22 cellular contexts compared by ENCODE assay signal in the genomic region with DNA sequence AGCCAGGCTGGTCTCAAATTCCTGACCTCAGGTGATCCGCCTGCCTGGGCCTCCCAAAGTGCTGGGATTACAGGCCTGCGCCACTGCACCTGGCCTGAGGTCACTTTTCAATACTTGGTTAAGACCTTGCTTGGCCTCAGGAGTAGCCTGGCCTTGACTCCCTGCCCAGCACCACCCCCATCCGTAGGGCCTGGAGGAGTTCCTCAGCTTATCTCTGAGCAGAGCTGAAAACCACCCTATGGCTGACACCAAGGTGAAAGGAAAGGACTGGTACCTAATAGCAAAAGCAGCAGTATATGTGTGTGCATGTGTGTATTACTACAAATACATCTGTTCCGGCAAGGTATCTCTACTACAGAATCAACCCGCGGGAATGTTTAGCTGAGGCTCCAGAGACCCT. TPM values are rescaled to one million over a fixed set of nuclear protein-coding genes. Genes with fewer than 3 reads are reported as not detected.
DNase-seq lines count a peak whose midpoint lies in the region; ATAC-seq, FAIRE-seq and TF ChIP-seq lines count a peak whose summit lies in the region.
"Had no signal": no experiment of that assay in that cellular context is flagged by ENCODE, and none has a peak within 500 bp of the region (broad histone marks: within the 10 kb centered on the region; RNA-seq: fewer than 3 reads in every experiment).

No MANE protein-coding gene starts in this region.

- H3K27ac ChIP-seq in K562 (ENCODE audit: extremely low read depth, low read depth, low read length): no peak overlapping the region
- H3K27ac ChIP-seq in lung (ENCODE audit: low read depth in 1 of 2, low read length in 1 of 2): no peak overlapping the region
- H3K27ac ChIP-seq: 22Rv1, A549, BLaER1, HL-60 had no signal

- 33% methylated on average over 6 of the region's 6 CpGs for WGBS in K562 (ENCODE audit: insufficient coverage, low coverage, missing lambda C conversion rate)
- 95 to 96% methylated on average over 6 of the region's 6 CpGs for WGBS in lung, 2 donors

- no peaks in the 10 kb centered on the region for H3K4me1 Mint-ChIP-seq in activated CD8-positive, alpha-beta memory T cell treated with anti-CD3 and anti-CD28 coated beads, Interleukin-2, amount 10 ng/mL, durations not matched to agents 7 days and 5 days
- no peaks in the 10 kb centered on the region for H3K4me1 Mint-ChIP-seq in stimulated activated memory B cell treated with anti-CD40 and anti-IgM and Interleukin-4, amounts not matched to agents 10 μg/mL and 1 μg/mL and 100 μg/mL, for 72 hours
- H3K4me1 Mint-ChIP-seq: CD4-positive, alpha-beta memory T cell had no signal

- no peaks in the 10 kb centered on the region; a peak in 2 of 5 replicates for H3K4me1 ChIP-seq in K562 (replicated peaks in 1 of 2; ENCODE audit: control insufficient read depth in 2 of 2, insufficient read depth in 2 of 2, low read length in 2 of 2)
- peaks cover 0 to 4% of the 10 kb centered on the region in 2 donors for H3K4me1 ChIP-seq in lung (ENCODE audit: control insufficient read depth in 2 of 2, insufficient read depth in 2 of 2, low read length in 2 of 2)
- H3K4me1 ChIP-seq: A549, HAP-1 had no signal

- TF ChIP-seq POLR2A in K562 (conservative IDR thresholded peaks at IDR 0.05): no peak

- no peak overlapping the region for H3K4me3 Mint-ChIP-seq in activated CD8-positive, alpha-beta memory T cell treated with anti-CD3 and anti-CD28 coated beads, Interleukin-2, amount 10 ng/mL, durations not matched to agents 7 days and 5 days
- H3K4me3 Mint-ChIP-seq in stimulated activated memory B cell treated with anti-CD40 and anti-IgM and Interleukin-4, amounts not matched to agents 10 μg/mL and 1 μg/mL and 100 μg/mL, for 72 hours: no peak overlapping the region
- H3K4me3 Mint-ChIP-seq: CD14-positive monocyte; CD4-positive, alpha-beta memory T cell had no signal

- H3K9ac ChIP-seq in K562 (ENCODE audit: insufficient read depth in 1 of 2, low read depth in 2 of 2, low read length in 2 of 2): peak overlapping the region in 1 of 2 experiments; percentile 15; a peak in 1 of 4 replicates
- H3K9ac ChIP-seq: BLaER1 had no signal

- no peaks in the 10 kb centered on the region for H3K36me3 ChIP-seq in K562 (ENCODE audit: control insufficient read depth, insufficient read depth, low read length)
- no peaks in the 10 kb centered on the region for H3K36me3 ChIP-seq in lung (ENCODE audit: control insufficient read depth in 2 of 2, insufficient read depth in 2 of 2, low read length in 2 of 2)
- H3K36me3 ChIP-seq: BLaER1, HAP-1 had no signal

- H3K79me2 ChIP-seq in K562 (ENCODE audit: control insufficient read depth, insufficient read depth, low read length): no peaks in the 10 kb centered on the region

- no peak overlapping the region for H3K27ac Mint-ChIP-seq in activated CD8-positive, alpha-beta memory T cell treated with anti-CD3 and anti-CD28 coated beads, Interleukin-2, amount 10 ng/mL, durations not matched to agents 7 days and 5 days
- H3K27ac Mint-ChIP-seq in stimulated activated memory B cell treated with anti-CD40 and anti-IgM and Interleukin-4, amounts not matched to agents 10 μg/mL and 1 μg/mL and 100 μg/mL, for 72 hours: no peak overlapping the region
- H3K27ac Mint-ChIP-seq: CD14-positive monocyte; CD4-positive, alpha-beta memory T cell had no signal

- H3K4me3 ChIP-seq in K562 (no peak overlapping the region), lung (no peak overlapping the region)
- H3K4me3 ChIP-seq: A549, BLaER1, HAP-1 had no signal

- no peak for FAIRE-seq in K562 (lab: Jason Lieb, UNC)
- FAIRE-seq: A549, GM12892, GM18507, H1 had no signal

- BruUV-seq in K562 (replicated peaks; lab: Mats Ljungman, UMichigan): no TSS peak

- no peaks in the 10 kb centered on the region for H3K27me3 Mint-ChIP-seq in activated CD8-positive, alpha-beta memory T cell treated with anti-CD3 and anti-CD28 coated beads, Interleukin-2, amount 10 ng/mL, durations not matched to agents 7 days and 5 days
- no peaks in the 10 kb centered on the region for H3K27me3 Mint-ChIP-seq in stimulated activated memory B cell treated with anti-CD40 and anti-IgM and Interleukin-4, amounts not matched to agents 10 μg/mL and 1 μg/mL and 100 μg/mL, for 72 hours
- H3K27me3 Mint-ChIP-seq: CD4-positive, alpha-beta memory T cell had no signal

- no peaks in the 10 kb centered on the region for H3K9me1 ChIP-seq in K562 (ENCODE audit: control insufficient read depth, insufficient read depth, low read length)

- no peak for TF ChIP-seq EP300 in K562 (IDR thresholded peaks at IDR 0.05; ENCODE audit: low read length)

- in situ Hi-C loops in K562 (cut with MboI): loop anchor here (25.0 kb wide), 2 partner anchors 267 to 392 kb away; no protein-coding TSS in a partner anchor

- no peaks in the 10 kb centered on the region for H4K20me1 ChIP-seq in K562 (replicated peaks; ENCODE audit: control insufficient read depth, insufficient read depth, low read length)
- H4K20me1 ChIP-seq: BLaER1 had no signal

- no peak for TF ChIP-seq RAD21 in K562 (CRISPR knock-in tag; conservative IDR thresholded peaks at IDR 0.05 in 1 of 2, IDR thresholded peaks at IDR 0.05 in 1 of 2)

- CTCF ChIA-PET in activated CD8-positive, alpha-beta memory T cell treated with anti-CD3 and anti-CD28 coated beads, Interleukin-2, amount 10 ng/mL, durations not matched to agents 7 days and 5 days (lab: Charles Lee): interaction anchor here (1.0 kb wide), 1 partner anchor 15 kb away, joined by 4 read pairs; no protein-coding TSS in a partner anchor
- CTCF ChIA-PET in K562 (lab: Yijun Ruan, JAX; ENCODE audit: low intra/inter-chr PET ratio): no interaction called here

- no peaks in the 10 kb centered on the region for H3K9me3 Mint-ChIP-seq in activated CD8-positive, alpha-beta memory T cell treated with anti-CD3 and anti-CD28 coated beads, Interleukin-2, amount 10 ng/mL, durations not matched to agents 7 days and 5 days (ENCODE audit: low read depth)
- no peaks in the 10 kb centered on the region for H3K9me3 Mint-ChIP-seq in stimulated activated memory B cell treated with anti-CD40 and anti-IgM and Interleukin-4, amounts not matched to agents 10 μg/mL and 1 μg/mL and 100 μg/mL, for 72 hours

- H3K9me3 ChIP-seq in K562 (replicated peaks; ENCODE audit: control insufficient read depth, insufficient read depth, low read depth, low read length) (no peaks in the 10 kb centered on the region), lung (ENCODE audit: control insufficient read depth in 2 of 2, insufficient read depth in 1 of 2, low read length in 1 of 2) (no peaks in the 10 kb centered on the region)
- H3K9me3 ChIP-seq: A549, BLaER1, HAP-1 had no signal

- POLR2A ChIA-PET in K562 (lab: Yijun Ruan, JAX): interaction anchor here (0.6 to 1.0 kb wide), 4 partner anchors 14 to 365 kb away, joined by 3 read pairs; no protein-coding TSS in a partner anchor

- no peak overlapping the region for H2AFZ ChIP-seq in K562 (ENCODE audit: low read depth, low read length)

- H3K36me3 Mint-ChIP-seq in activated CD8-positive, alpha-beta memory T cell treated with anti-CD3 and anti-CD28 coated beads, Interleukin-2, amount 10 ng/mL, durations not matched to agents 7 days and 5 days: no peaks in the 10 kb centered on the region
- peaks cover 5% of the 10 kb centered on the region for H3K36me3 Mint-ChIP-seq in stimulated activated memory B cell treated with anti-CD40 and anti-IgM and Interleukin-4, amounts not matched to agents 10 μg/mL and 1 μg/mL and 100 μg/mL, for 72 hours
- H3K36me3 Mint-ChIP-seq: CD14-positive monocyte; CD4-positive, alpha-beta memory T cell had no signal

- TF ChIP-seq CTCF in K562 (IDR thresholded peaks at IDR 0.05 in 2 of 3, conservative IDR thresholded peaks at IDR 0.05 in 1 of 3; ENCODE audit: insufficient read depth in 2 of 3, low read depth in 1 of 3, low read length in 3 of 3) (no peak), lung (IDR thresholded peaks at IDR 0.05; ENCODE audit: control extremely low read depth, extremely low read depth) (no peak)

- DNase-seq in activated CD8-positive, alpha-beta memory T cell treated with anti-CD3 and anti-CD28 coated beads, Interleukin-2, amount 10 ng/mL, durations not matched to agents 7 days and 5 days: peak; percentile 27
- DNase-seq in activated CD8-positive, alpha-beta memory T cell treated with anti-CD3 and anti-CD28 coated beads, Interleukin-2, amount 50 U/mL, for 4 hours: no peak
- DNase-seq in K562 (ENCODE audit: extremely low read depth in 1 of 4, low spot score in 3 of 4): peak in 1 of 4 experiments; percentile 22
- peak; percentile 4 for DNase-seq in lung (ENCODE audit: low spot score)
- no peak for DNase-seq in NCI-H2196 (lab: John Stamatoyannopoulos, UW; ENCODE audit: unreplicated experiment)
- no peak for DNase-seq in activated CD4-positive, CD25-positive, alpha-beta regulatory T cell treated with anti-CD3 and anti-CD28 coated beads, Interleukin-2, amount 50 U/mL, for 72 hours
- DNase-seq: CD4-positive, alpha-beta memory T cell; DMS153; DMS79; GDM1; IMR-90 had no signal

- no peak overlapping the region for H3K4me2 ChIP-seq in K562 (ENCODE audit: insufficient read depth, low read length)
- H3K4me2 ChIP-seq: A549, BLaER1 had no signal

- intact Hi-C loops in K562 (cut with micrococcal nuclease): no loop called here

- H3K27me3 ChIP-seq in K562 (ENCODE audit: control insufficient read depth in 2 of 2, insufficient read depth in 2 of 2, low read length in 2 of 2) (peaks cover 18 to 23% of the 10 kb centered on the region in 2 experiments; a peak in 4 of 5 replicates), lung (ENCODE audit: control insufficient read depth, insufficient read depth) (no peaks in the 10 kb centered on the region)
- H3K27me3 ChIP-seq: BLaER1 had no signal

- ATAC-seq in activated CD8-positive, alpha-beta memory T cell treated with anti-CD3 and anti-CD28 coated beads, Interleukin-2, amount 10 ng/mL, durations not matched to agents 7 days and 5 days: no peak
- ATAC-seq in K562 (peak; percentile 62), lung (ENCODE audit: insufficient read depth, low FRiP score) (no peak), GM19397 (IDR thresholded peaks at IDR 0.05; ENCODE audit: unreplicated experiment) (no peak)
- peak; percentile 39 for ATAC-seq in stimulated activated memory B cell treated with anti-CD40 and anti-IgM and Interleukin-4, amounts not matched to agents 10 μg/mL and 1 μg/mL and 100 μg/mL, for 72 hours
- ATAC-seq: A549 had no signal

RNA-seq across cellular contexts. Expression of a gene that starts 56.0 kb away (rescaled TPM):
- total RNA-seq in activated CD8-positive, alpha-beta memory T cell treated with anti-CD3 and anti-CD28 coated beads, Interleukin-2, amount 10 ng/mL, durations not matched to agents 7 days and 5 days: under 1 TPM; 0.15 to 0.68 TPM
- 18.0 and 37.0 TPM in 2 replicates for total RNA-seq in K562 (2011; cell fraction: chromatin; rRNA removed; ENCODE audit: low replicate concordance)
- 43.3 and 45.4 TPM in 2 replicates for total RNA-seq in K562 (2011; cell fraction: nucleolus; rRNA removed)
- total RNA-seq in K562 (2011; cell fraction: nucleoplasm; rRNA removed): 33.7 and 37.0 TPM in 2 replicates
- 15.6 and 23.7 TPM in 2 replicates for total RNA-seq in K562 (2014; rRNA removed)
- total RNA-seq in K562 (2014; rRNA removed; fragmentation: Illumina TruSeq; extraction: Trizol): 8.2 and 9.0 TPM in 2 replicates
- 8.5 and 8.6 TPM in 2 replicates for total RNA-seq in K562 (2015; rRNA removed; fragmentation: Illumina TruSeq; extraction: Trizol)
- total RNA-seq in K562 (2021): 29.8 and 31.6 TPM in 2 replicates
- polyA plus RNA-seq in K562 (2011; rRNA removed): 7.7 and 11.7 TPM in 2 replicates
- 7.0 and 19.8 TPM in 2 replicates for polyA plus RNA-seq in K562 (2011; cell fraction: cytosol; rRNA removed)
- 14.1 and 32.9 TPM in 2 replicates for polyA plus RNA-seq in K562 (2011; cell fraction: nucleus; rRNA removed)
- 14.0 and 22.8 TPM in 2 replicates for polyA plus RNA-seq in K562 (2012)
- polyA plus RNA-seq in K562 (2014; fragmentation: Illumina TruSeq; extraction: Trizol): 18.2 and 22.3 TPM in 2 replicates
- 1 to 10 TPM; 1.8 to 3.0 TPM for polyA plus RNA-seq in K562 (2014; fragmentation: Nextera tagmentation; extraction: Ambion mirVana)
- polyA plus RNA-seq in K562 (2014; rRNA removed): 12.7 and 12.8 TPM in 2 replicates
- polyA minus RNA-seq in K562 (2011; rRNA and poly(A)+ RNA removed): 8.4 and 10.0 TPM in 2 replicates
- polyA minus RNA-seq in K562 (2011; cell fraction: cytosol; rRNA and poly(A)+ RNA removed): 13.9 and 18.9 TPM in 2 replicates
- 8.2 and 11.4 TPM in 2 replicates for polyA minus RNA-seq in K562 (2011; cell fraction: nucleus; rRNA and poly(A)+ RNA removed)
- total RNA-seq in lung: 10 to 100 TPM in 1 of 2 donors, 1 to 10 TPM in 1; 4.3 to 47.8 TPM
- polyA plus RNA-seq in lung: 10 to 100 TPM in 1 of 2 donors, 1 to 10 TPM in 1; 8.1 to 32.1 TPM
- polyA plus RNA-seq: CD4-positive, alpha-beta memory T cell had no signal

Comparison
In these comparisons a context has a peak if more than half of its experiments do, and no peak if none do; other contexts are left out.
1. DNase-seq: peak in activated CD8-positive, alpha-beta memory T cell treated with anti-CD3 and anti-CD28 coated beads, Interleukin-2, amount 10 ng/mL, durations not matched to agents 7 days and 5 days (single experiment) and lung (single experiment); none in activated CD8-positive, alpha-beta memory T cell treated with anti-CD3 and anti-CD28 coated beads, Interleukin-2, amount 50 U/mL, for 4 hours (single experiment), NCI-H2196 (single experiment) and activated CD4-positive, CD25-positive, alpha-beta regulatory T cell treated with anti-CD3 and anti-CD28 coated beads, Interleukin-2, amount 50 U/mL, for 72 hours (single experiment).
2. ATAC-seq: peak in K562 (single experiment) and stimulated activated memory B cell treated with anti-CD40 and anti-IgM and Interleukin-4, amounts not matched to agents 10 μg/mL and 1 μg/mL and 100 μg/mL, for 72 hours (single experiment); none in activated CD8-positive, alpha-beta memory T cell treated with anti-CD3 and anti-CD28 coated beads, Interleukin-2, amount 10 ng/mL, durations not matched to agents 7 days and 5 days (single experiment), lung (single experiment) and GM19397 (single experiment).